Comparison of ENCODE assay signal across 21 cellular contexts in genomic region chr1:183073320-183073719, GRCh38. TPM values are rescaled to one million over a fixed set of nuclear protein-coding genes. Genes with fewer than 3 reads are reported as not detected.
DNase-seq lines count a peak whose midpoint lies in the region; ATAC-seq and TF ChIP-seq lines count a peak whose summit lies in the region.
"Had no signal": no experiment of that assay in that cellular context is flagged by ENCODE, and none has a peak within 500 bp of the region (broad histone marks: within the 10 kb centered on the region; RNA-seq: fewer than 3 reads in every experiment).

No MANE protein-coding gene starts in this region.

- no peak overlapping the region for H2AFZ ChIP-seq in MM.1S (ENCODE audit: low read length)

- no peak overlapping the region for H3K9ac ChIP-seq in MM.1S (ENCODE audit: low read length)
- H3K9ac ChIP-seq in skeletal muscle satellite cell (ENCODE audit: low read depth, low read length): peak overlapping the region; percentile 3

- H3K9me2 ChIP-seq in MM.1S (replicated peaks; ENCODE audit: insufficient read depth, low read length): no peaks in the 10 kb centered on the region

- TF ChIP-seq CTCF in MM.1S (IDR thresholded peaks at IDR 0.05; ENCODE audit: low read length) (no peak), left lung (IDR thresholded peaks at IDR 0.05) (no peak), WERI-Rb-1 (IDR thresholded peaks at IDR 0.05; ENCODE audit: low read depth, low read length) (no peak)

- no peaks in the 10 kb centered on the region for H4K20me1 ChIP-seq in MM.1S (ENCODE audit: insufficient read depth, low read length)

- ATAC-seq in left lung: peak; percentile 32
- ATAC-seq: activated CD8-positive, alpha-beta memory T cell treated with anti-CD3 and anti-CD28 coated beads, Interleukin-2, amount 10 ng/mL, durations not matched to agents 7 days and 5 days; SK-N-SH treated with all-trans-retinoic acid at 6 μM for 48 hours had no signal

- H3K27me3 ChIP-seq in MM.1S (replicated peaks; ENCODE audit: insufficient read depth, low read length) (no peaks in the 10 kb centered on the region), left lung (no peaks in the 10 kb centered on the region), skeletal muscle satellite cell (ENCODE audit: control insufficient read depth, insufficient read depth, low read length) (no peaks in the 10 kb centered on the region), WERI-Rb-1 (ENCODE audit: insufficient read depth, low read depth, severe bottlenecking) (no peaks in the 10 kb centered on the region)

- H3K4me1 ChIP-seq in MM.1S (ENCODE audit: low read length) (peaks cover 33% of the 10 kb centered on the region), left lung (peaks cover 35 to 47% of the 10 kb centered on the region in 2 donors), skeletal muscle satellite cell (ENCODE audit: control insufficient read depth, insufficient read depth, low read length) (peaks cover 80% of the 10 kb centered on the region)
- H3K4me1 ChIP-seq: prostate gland had no signal

- no peak overlapping the region for H3K4me2 ChIP-seq in MM.1S (ENCODE audit: low read depth, low read length)
- no peak overlapping the region for H3K4me2 ChIP-seq in skeletal muscle satellite cell (ENCODE audit: low read length)

- H3K27ac ChIP-seq in MM.1S (ENCODE audit: low read length): no peak overlapping the region
- no peak overlapping the region for H3K27ac ChIP-seq in left lung
- no peak overlapping the region for H3K27ac ChIP-seq in WERI-Rb-1
- H3K27ac ChIP-seq: prostate gland had no signal

- H3K9me3 ChIP-seq in MM.1S (replicated peaks; ENCODE audit: insufficient read depth, low read length) (no peaks in the 10 kb centered on the region), left lung (no peaks in the 10 kb centered on the region), skeletal muscle satellite cell (replicated peaks; ENCODE audit: low read length) (no peaks in the 10 kb centered on the region), WERI-Rb-1 (ENCODE audit: severe bottlenecking) (no peaks in the 10 kb centered on the region)
- H3K9me3 ChIP-seq: prostate gland had no signal

- H3K36me3 ChIP-seq in MM.1S (replicated peaks; ENCODE audit: insufficient read depth, low read length) (no peaks in the 10 kb centered on the region), left lung (no peaks in the 10 kb centered on the region), skeletal muscle satellite cell (ENCODE audit: insufficient read depth, low read length) (peaks cover 4% of the 10 kb centered on the region), WERI-Rb-1 (no peaks in the 10 kb centered on the region)
- H3K36me3 ChIP-seq: prostate gland had no signal

- no peaks in the 10 kb centered on the region for H3K79me2 ChIP-seq in MM.1S (ENCODE audit: low read length)

- H3K4me3 ChIP-seq in MM.1S (ENCODE audit: low read length) (no peak overlapping the region), left lung (no peak overlapping the region), skeletal muscle satellite cell (ENCODE audit: low read length) (no peak overlapping the region), WERI-Rb-1 (ENCODE audit: low read depth, low read length) (no peak overlapping the region)
- H3K4me3 ChIP-seq: prostate gland had no signal

- DNase-seq in NCI-H1417 (lab: John Stamatoyannopoulos, UW) (peak in 2 of 3 experiments; percentile 4 to 17), NCI-H1417 treated with DMSO at 0.1 percent for 48 hours (lab: John Stamatoyannopoulos, UW) (no peak), MM.1S (peak; percentile 25), left lung (no peak), NCI-H526 (lab: John Stamatoyannopoulos, UW) (no peak), WERI-Rb-1 (no peak)
- DNase-seq in stimulated activated CD4-positive, alpha-beta T cell treated with anti-CD3 and anti-CD28 coated beads, Interleukin-2, amount 100 ng/mL, for 24 hours: no peak
- DNase-seq: activated CD4-positive, alpha-beta T cell treated with anti-CD3 and anti-CD28 coated beads, Interleukin-2, amount 10 ng/mL, durations not matched to agents 7 days and 5 days; activated CD8-positive, alpha-beta memory T cell treated with anti-CD3 and anti-CD28 coated beads, Interleukin-2, amount 10 ng/mL, durations not matched to agents 7 days and 5 days; activated naive CD4-positive, alpha-beta T cell treated with anti-CD3 and anti-CD28 coated beads, Interleukin-2, amount 10 ng/mL, durations not matched to agents 7 days and 5 days; DND-41; HCEC 1CT; kidney; NCI-H146; NCI-H524 treated with DMSO at 0.1 percent for 48 hours; small intestine; stimulated activated CD4-positive, alpha-beta T cell treated with anti-CD3 and anti-CD28 coated beads, Interleukin-1b, Interleukin-23, amount 100 ng/mL, for 48 hours had no signal

- intact Hi-C loops in left lung (cut with DNase I): no loop called here

- H3F3A ChIP-seq in MM.1S (ENCODE audit: insufficient read depth, low read length): peaks cover 19% of the 10 kb centered on the region

RNA-seq across cellular contexts. Expression of gene LAMC1, which starts 50.1 kb away (rescaled TPM):
- total RNA-seq in left lung: 100 to 1,000 TPM; 144 to 213 TPM
- total RNA-seq in skeletal muscle satellite cell (2012; rRNA removed): 721 and 783 TPM in 2 replicates
- total RNA-seq: activated CD4-positive, alpha-beta T cell treated with anti-CD3 and anti-CD28 coated beads, Interleukin-2, amount 10 ng/mL, durations not matched to agents 7 days and 5 days; T-helper 2 cell treated with Interferon-gamma antibody and Interleukin-4, amounts not matched to agents 100 ng/mL and 5 ng/mL, for 36 hours had no signal

Comparison
In these comparisons a context has a peak if more than half of its experiments do, and no peak if none do; other contexts are left out.
1. DNase-seq: peak in NCI-H1417 (2 of 3) and MM.1S (single experiment); none in NCI-H1417 treated with DMSO at 0.1 percent for 48 hours (single experiment), left lung (0 of 2), NCI-H526 (0 of 2), stimulated activated CD4-positive, alpha-beta T cell treated with anti-CD3 and anti-CD28 coated beads, Interleukin-2, amount 100 ng/mL, for 24 hours (0 of 2) and WERI-Rb-1 (single experiment).